In genomic region chr2:239289545-239289944, GRCh38 we compare ENCODE assay signal across 9 cellular contexts.
DNase-seq lines count a peak whose midpoint lies in the region; ATAC-seq and TF ChIP-seq lines count a peak whose summit lies in the region.
"Had no signal": no experiment of that assay in that cellular context is flagged by ENCODE, and none has a peak within 500 bp of the region (broad histone marks: within the 10 kb centered on the region; RNA-seq: fewer than 3 reads in every experiment).

No MANE protein-coding gene starts in this region.

- H3K9me3 Mint-ChIP-seq in brain, result no peaks in the 10 kb centered on the region

- H3K36me3 Mint-ChIP-seq in brain, result no peaks in the 10 kb centered on the region

- H3K27me3 Mint-ChIP-seq in brain, result no peaks in the 10 kb centered on the region

- DNase-seq in posterior vena cava (ENCODE audit: low spot score) (peak; percentile 14), NCI-H345 treated with DMSO at 0.1 percent for 48 hours (lab: John Stamatoyannopoulos, UW; ENCODE audit: unreplicated experiment) (no peak), SIG-M5 treated with dmso at 0.1 percent for 504 hours (lab: John Stamatoyannopoulos, UW; ENCODE audit: unreplicated experiment) (no peak), D341Med (ENCODE audit: low spot score) (no peak)
- DNase-seq in stimulated activated CD4-positive, alpha-beta T cell treated with anti-CD3 and anti-CD28 coated beads, Interleukin-2, amount 100 ng/mL, for 48 hours, result no peak
- DNase-seq: nucleus accumbens had no signal

- peak overlapping the region; percentile 80 to 98 (median 91) for H3K27ac Mint-ChIP-seq in brain

- no peak for TF ChIP-seq CTCF in brain (conservative IDR thresholded peaks at IDR 0.05)

- intact Hi-C loops in posterior vena cava (cut with DNase I), result loop anchor here in 1 of 2 donors (10.0 kb wide), 1 partner anchor 155 kb away; no protein-coding TSS in a partner anchor

- peak overlapping the region in 3 of 5 experiments; percentile 18 to 71 (median 27) for H3K4me3 Mint-ChIP-seq in brain

- ATAC-seq in GM19035 (IDR thresholded peaks at IDR 0.05; ENCODE audit: unreplicated experiment), result peak; percentile 4
- ATAC-seq in HG03196 (IDR thresholded peaks at IDR 0.05; ENCODE audit: unreplicated experiment), result peak; percentile 13

- H3K4me1 Mint-ChIP-seq in brain, result peaks cover 100% of the 10 kb centered on the region
